In genomic region chr5:180641566-180641900, GRCh38 we compare ENCODE assay signal across 21 cellular contexts. TPM values are rescaled to one million over a fixed set of nuclear protein-coding genes. Genes with fewer than 3 reads are reported as not detected.
DNase-seq lines count a peak whose midpoint lies in the region; ATAC-seq and TF ChIP-seq lines count a peak whose summit lies in the region.
"Had no signal": no experiment of that assay in that cellular context is flagged by ENCODE, and none has a peak within 500 bp of the region (broad histone marks: within the 10 kb centered on the region; RNA-seq: fewer than 3 reads in every experiment).

No MANE protein-coding gene starts in this region.

- no peaks in the 10 kb centered on the region for H3K79me2 ChIP-seq in SK-N-SH (ENCODE audit: insufficient read depth)

- H3K27ac ChIP-seq in SK-N-SH (ENCODE audit: low read depth in 2 of 2, low read length in 1 of 2) = no peak overlapping the region
- H3K27ac ChIP-seq in left ventricle myocardium inferior (replicated peaks) = no peak overlapping the region
- no peak overlapping the region for H3K27ac ChIP-seq in right atrium auricular region
- H3K27ac ChIP-seq in testis = no peak overlapping the region
- H3K27ac ChIP-seq: 22Rv1; BLaER1 treated with 17β-estradiol and CSF1 and Interleukin-3, amounts not matched to agents 10 nM and 100 nM; PC-9 had no signal

- CTCF ChIA-PET in SK-N-SH (lab: Yijun Ruan, JAX) = interaction anchor here (0.7 to 1.6 kb wide), 2 partner anchors 23 to 31 kb away, joined by 3 to 6 read pairs; no protein-coding TSS in a partner anchor

- no peaks in the 10 kb centered on the region for H3K4me1 ChIP-seq in SK-N-SH (ENCODE audit: control insufficient read depth in 1 of 2, insufficient read depth in 2 of 2, low read depth in 1 of 2, low read length in 1 of 2)
- H3K4me1 ChIP-seq in left ventricle myocardium inferior = peaks cover 38% of the 10 kb centered on the region
- H3K4me1 ChIP-seq in right atrium auricular region = peaks cover 0 to 23% of the 10 kb centered on the region in 2 donors
- no peaks in the 10 kb centered on the region for H3K4me1 ChIP-seq in testis

- no peak overlapping the region for H3K4me2 ChIP-seq in SK-N-SH
- H3K4me2 ChIP-seq: BLaER1 treated with 17β-estradiol and CSF1 and Interleukin-3, amounts not matched to agents 10 nM and 100 nM; PC-9 had no signal

- no peak for TF ChIP-seq RAD21 in SK-N-SH (IDR thresholded peaks at IDR 0.05; ENCODE audit: low read length)

- no peaks in the 10 kb centered on the region for H4K20me1 ChIP-seq in SK-N-SH (ENCODE audit: insufficient read depth)

- DNase-seq in SK-N-SH = peak; percentile 21
- DNase-seq in left ventricle myocardium inferior = peak; percentile 3
- DNase-seq in right atrium auricular region (ENCODE audit: low spot score) = no peak
- DNase-seq in mesenteric fat pad (ENCODE audit: low spot score) = peak; percentile 82
- DNase-seq in testis = no peak
- DNase-seq in NCI-H69 (lab: John Stamatoyannopoulos, UW) = no peak
- no peak for DNase-seq in SHP77 (lab: John Stamatoyannopoulos, UW)
- DNase-seq: CD8-positive, alpha-beta T cell; KG1; NCI-H1092 treated with DMSO at 0.1 percent for 48 hours; NCI-H1436 treated with DMSO at 0.1 percent for 48 hours; NCI-H1930; NCI-H748 treated with DMSO at 0.1 percent for 48 hours; PC-9; RPMI8226 had no signal

- H3K9me2 ChIP-seq in SK-N-SH = no peaks in the 10 kb centered on the region

- WGBS in SK-N-SH (ENCODE audit: low lambda C conversion rate) = 92% methylated on average over 5 of the region's 6 CpGs
- 84 to 98% methylated on average over 5 to 6 of the region's 6 CpGs for WGBS in testis, 2 donors

- intact Hi-C loops in left ventricle myocardium inferior (cut with micrococcal nuclease) = no loop called here
- intact Hi-C loops in testis (cut with DNase I; ENCODE audit: low total_unique reads) = no loop called here

- no peak overlapping the region for H3K9ac ChIP-seq in SK-N-SH
- H3K9ac ChIP-seq: BLaER1 treated with 17β-estradiol and CSF1 and Interleukin-3, amounts not matched to agents 10 nM and 100 nM had no signal

- H3K9me3 ChIP-seq in SK-N-SH (no peaks in the 10 kb centered on the region), left ventricle myocardium inferior (replicated peaks) (no peaks in the 10 kb centered on the region), right atrium auricular region (no peaks in the 10 kb centered on the region), testis (no peaks in the 10 kb centered on the region)
- H3K9me3 ChIP-seq: BLaER1 treated with 17β-estradiol and CSF1 and Interleukin-3, amounts not matched to agents 10 nM and 100 nM had no signal

- POLR2A ChIA-PET in SK-N-SH (lab: Yijun Ruan, JAX) = no interaction called here

- H3F3A ChIP-seq in SK-N-SH (replicated peaks; ENCODE audit: insufficient read depth) = no peaks in the 10 kb centered on the region

- H2AFZ ChIP-seq in SK-N-SH (ENCODE audit: low read depth) = no peak overlapping the region
- H2AFZ ChIP-seq: PC-9 had no signal

- TF ChIP-seq CTCF in SK-N-SH (IDR thresholded peaks at IDR 0.05) (no peak), left ventricle myocardium inferior (IDR thresholded peaks at IDR 0.05; ENCODE audit: borderline replicate concordance) (no peak), right atrium auricular region (IDR thresholded peaks at IDR 0.05) (no peak), testis (IDR thresholded peaks at IDR 0.05) (no peak)

- H3K4me3 ChIP-seq in SK-N-SH (ENCODE audit: low read depth in 2 of 2, low read length in 1 of 2) (no peak overlapping the region), left ventricle myocardium inferior (no peak overlapping the region), right atrium auricular region (no peak overlapping the region), testis (no peak overlapping the region)
- H3K4me3 ChIP-seq: BLaER1 treated with 17β-estradiol and CSF1 and Interleukin-3, amounts not matched to agents 10 nM and 100 nM; PC-9 had no signal

- H3K36me3 ChIP-seq in SK-N-SH (replicated peaks in 1 of 2; ENCODE audit: control insufficient read depth in 1 of 2, insufficient read depth in 2 of 2, low read length in 1 of 2) = no peaks in the 10 kb centered on the region
- H3K36me3 ChIP-seq in left ventricle myocardium inferior = no peaks in the 10 kb centered on the region
- no peaks in the 10 kb centered on the region for H3K36me3 ChIP-seq in right atrium auricular region
- H3K36me3 ChIP-seq in testis (ENCODE audit: low read depth, missing control alignments) = no peaks in the 10 kb centered on the region
- H3K36me3 ChIP-seq: BLaER1 treated with 17β-estradiol and CSF1 and Interleukin-3, amounts not matched to agents 10 nM and 100 nM had no signal

- no peak for ATAC-seq in SK-N-SH treated with all-trans-retinoic acid at 6 μM for 48 hours
- ATAC-seq: CD8-positive, alpha-beta T cell had no signal

- H3K27me3 ChIP-seq in SK-N-SH (ENCODE audit: insufficient read depth) (peaks cover 32% of the 10 kb centered on the region; the same call in 1 of the 2 replicates), left ventricle myocardium inferior (ENCODE audit: low read depth) (peaks cover 54% of the 10 kb centered on the region), right atrium auricular region (no peaks in the 10 kb centered on the region), testis (no peaks in the 10 kb centered on the region)

- no peak for TF ChIP-seq POLR2A in testis (IDR thresholded peaks at IDR 0.05)

- TF ChIP-seq EP300 in SK-N-SH (IDR thresholded peaks at IDR 0.05; ENCODE audit: borderline replicate concordance in 1 of 2, low read depth in 1 of 2, low read length in 1 of 2) = no peak

TF ChIP-seq in SK-N-SH, 30 proteins besides CTCF, POLR2A, EP300 and RAD21 (continues in another document):
- TF ChIP-seq RFX5 (IDR thresholded peaks at IDR 0.05; ENCODE audit: low read length) (no peak), IRF3 (IDR thresholded peaks at IDR 0.05; ENCODE audit: low read depth, low read length) (no peak), USF2 (IDR thresholded peaks at IDR 0.05; ENCODE audit: borderline replicate concordance, low read depth, low read length) (no peak), FOXM1 (IDR thresholded peaks at IDR 0.05; ENCODE audit: low read depth) (no peak), JUND (IDR thresholded peaks at IDR 0.05) (no peak)

TF ChIP-seq in SK-N-SH treated with all-trans-retinoic acid at 6 μM for 48 hours, 23 proteins besides CTCF, POLR2A, EP300 and RAD21:
- TF ChIP-seq POU6F1 (CRISPR knock-in tag; IDR thresholded peaks at IDR 0.05; ENCODE audit: borderline replicate concordance, low read depth) (no peak), ARNTL (CRISPR knock-in tag; IDR thresholded peaks at IDR 0.05; ENCODE audit: borderline replicate concordance, low read depth) (no peak), BACH2 (CRISPR knock-in tag; IDR thresholded peaks at IDR 0.05; ENCODE audit: borderline replicate concordance) (no peak), CSDC2 (CRISPR knock-in tag; IDR thresholded peaks at IDR 0.05) (no peak), GLIS3 (CRISPR knock-in tag; IDR thresholded peaks at IDR 0.05) (no peak), PATZ1 (CRISPR knock-in tag; IDR thresholded peaks at IDR 0.05; ENCODE audit: borderline replicate concordance) (no peak)

RNA-seq across cellular contexts. Expression of gene FLT4, which starts 7.9 kb away (rescaled TPM):
- 0.02 and 0.05 TPM in 2 replicates for polyA plus RNA-seq in SK-N-SH (2012; rRNA removed)
- polyA plus RNA-seq in SK-N-SH (2012; cell fraction: cytosol; rRNA removed) = 0.03 and 0.26 TPM in 2 replicates
- polyA plus RNA-seq in SK-N-SH (2012; cell fraction: nucleus; rRNA removed) = 0.05 and 0.35 TPM in 2 replicates
- 6.1 TPM for total RNA-seq in left ventricle myocardium inferior
- 1 to 10 TPM; 2.0 to 4.2 TPM for total RNA-seq in right atrium auricular region
- 26.8 TPM for total RNA-seq in mesenteric fat pad
- 10 to 100 TPM; 23.5 to 24.2 TPM for total RNA-seq in testis
- 11.9 TPM for polyA plus RNA-seq in testis (ENCODE audit: insufficient read depth, low read depth, low replicate concordance)
- total RNA-seq: PC-9 had no signal

RNA-seq across cellular contexts. Expression of gene SCGB3A1, which starts 50.2 kb away (rescaled TPM):
- polyA plus RNA-seq in SK-N-SH (2012; rRNA removed) (not detected in 2 replicates), testis (ENCODE audit: insufficient read depth, low read depth, low replicate concordance) (0.82 TPM)
- polyA plus RNA-seq in SK-N-SH (2012; cell fraction: cytosol; rRNA removed) = 0.08 TPM in 1 of 2 replicates, not detected in the other
- not detected in 2 replicates for polyA plus RNA-seq in SK-N-SH (2012; cell fraction: nucleus; rRNA removed)
- total RNA-seq in left ventricle myocardium inferior (not detected), right atrium auricular region (not detected), mesenteric fat pad (0.71 TPM), testis (10 to 100 TPM in 1 of 2 donors, 1 to 10 TPM in 1; 9.8 to 15.7 TPM)
- total RNA-seq: CD8-positive, alpha-beta T cell; Daoy; H1; NCI-H460; PC-9 had no signal

Comparison
In these comparisons a context has a peak if more than half of its experiments do, and no peak if none do; other contexts are left out.
1. DNase-seq: peak in SK-N-SH (single experiment), left ventricle myocardium inferior (single experiment) and mesenteric fat pad (single experiment); none in right atrium auricular region (single experiment), testis (single experiment), NCI-H69 (single experiment) and SHP77 (0 of 2).